1 cellular context compared by ENCODE assay signal in genomic region chr2:26495705-26496271, GRCh38.
TF ChIP-seq lines count a peak whose summit lies in the region.

No MANE protein-coding gene starts in this region.

TF ChIP-seq in SK-N-SH treated with all-trans-retinoic acid at 6 μM for 48 hours, 23 proteins besides CTCF, POLR2A, EP300 and RAD21 (continued from another document):
- TF ChIP-seq POU6F1 (CRISPR knock-in tag; IDR thresholded peaks at IDR 0.05; ENCODE audit: borderline replicate concordance, low read depth) (no peak), ISL1 (CRISPR knock-in tag; IDR thresholded peaks at IDR 0.05) (no peak), GLIS3 (CRISPR knock-in tag; IDR thresholded peaks at IDR 0.05) (no peak), CSDC2 (CRISPR knock-in tag; IDR thresholded peaks at IDR 0.05) (no peak)
